ENCODE assay signal across 8 cellular contexts in genomic region chr5:134436523-134437339, GRCh38.
DNase-seq lines count a peak whose midpoint lies in the region; ATAC-seq lines count a peak whose summit lies in the region.

No MANE protein-coding gene starts in this region.

- peak overlapping the region; percentile 20 to 55 for H3K9ac ChIP-seq in duodenal mucosa (ENCODE audit: low read depth in 1 of 2, low read length in 2 of 2)
- peak overlapping the region; percentile 47 to 70 for H3K9ac ChIP-seq in mucosa of rectum (ENCODE audit: low read depth in 1 of 2, low read length in 2 of 2)

- H3K27me3 ChIP-seq in duodenal mucosa (ENCODE audit: control insufficient read depth in 1 of 2, insufficient read depth in 2 of 2, low read length in 2 of 2) (no peaks in the 10 kb centered on the region), mucosa of rectum (ENCODE audit: control insufficient read depth in 2 of 2, insufficient read depth in 2 of 2, low read length in 2 of 2) (no peaks in the 10 kb centered on the region)

- peak overlapping the region; percentile 19 to 50 for H3K4me3 ChIP-seq in duodenal mucosa (ENCODE audit: low read depth in 1 of 2, low read length in 2 of 2)
- peak overlapping the region; percentile 47 to 59 for H3K4me3 ChIP-seq in mucosa of rectum (ENCODE audit: low read length in 2 of 2)

- H3K9me3 ChIP-seq in duodenal mucosa (ENCODE audit: control insufficient read depth in 1 of 2, low read length in 2 of 2) (no peaks in the 10 kb centered on the region), mucosa of rectum (ENCODE audit: control insufficient read depth in 2 of 2, low read length in 2 of 2) (no peaks in the 10 kb centered on the region)

- H3K4me1 ChIP-seq in duodenal mucosa (ENCODE audit: control insufficient read depth in 1 of 2, insufficient read depth in 2 of 2, low read length in 2 of 2) (peaks cover 50 to 51% of the 10 kb centered on the region in 2 donors), mucosa of rectum (ENCODE audit: control insufficient read depth in 2 of 2, insufficient read depth in 2 of 2, low read length in 2 of 2) (peaks cover 41 to 45% of the 10 kb centered on the region in 2 donors)

- peak overlapping the region; percentile 80 for H3K27ac ChIP-seq in duodenal mucosa (ENCODE audit: low read depth, low read length)
- H3K27ac ChIP-seq in mucosa of rectum (ENCODE audit: low read depth in 2 of 2, low read length in 2 of 2): peak overlapping the region; percentile 89 to 93

- ATAC-seq in GM18502 (IDR thresholded peaks at IDR 0.05; ENCODE audit: poor library complexity, unreplicated experiment) (peak; percentile 93), HG02763 (IDR thresholded peaks at IDR 0.05; ENCODE audit: unreplicated experiment) (peak; percentile 72)

- H3K36me3 ChIP-seq in duodenal mucosa (ENCODE audit: control insufficient read depth in 1 of 2, insufficient read depth in 2 of 2, low read length in 2 of 2): no peaks in the 10 kb centered on the region
- no peaks in the 10 kb centered on the region for H3K36me3 ChIP-seq in mucosa of rectum (ENCODE audit: control insufficient read depth in 2 of 2, insufficient read depth in 2 of 2, low read length in 2 of 2)

- peak; percentile 95 for DNase-seq in NCI-H2029 (lab: John Stamatoyannopoulos, UW)
- DNase-seq in activated CD4-positive, alpha-beta T cell treated with anti-CD3 and anti-CD28 coated beads for 48 hours: peak; percentile 68
- DNase-seq in stimulated activated naive CD4-positive, alpha-beta T cell (lab: John Stamatoyannopoulos, UW): peak in 5 of 6 experiments; percentile 8 to 58 (median 39)
- DNase-seq in foreskin melanocyte: no peak
